ENCODE assay signal across 10 cellular contexts in the genomic region with DNA sequence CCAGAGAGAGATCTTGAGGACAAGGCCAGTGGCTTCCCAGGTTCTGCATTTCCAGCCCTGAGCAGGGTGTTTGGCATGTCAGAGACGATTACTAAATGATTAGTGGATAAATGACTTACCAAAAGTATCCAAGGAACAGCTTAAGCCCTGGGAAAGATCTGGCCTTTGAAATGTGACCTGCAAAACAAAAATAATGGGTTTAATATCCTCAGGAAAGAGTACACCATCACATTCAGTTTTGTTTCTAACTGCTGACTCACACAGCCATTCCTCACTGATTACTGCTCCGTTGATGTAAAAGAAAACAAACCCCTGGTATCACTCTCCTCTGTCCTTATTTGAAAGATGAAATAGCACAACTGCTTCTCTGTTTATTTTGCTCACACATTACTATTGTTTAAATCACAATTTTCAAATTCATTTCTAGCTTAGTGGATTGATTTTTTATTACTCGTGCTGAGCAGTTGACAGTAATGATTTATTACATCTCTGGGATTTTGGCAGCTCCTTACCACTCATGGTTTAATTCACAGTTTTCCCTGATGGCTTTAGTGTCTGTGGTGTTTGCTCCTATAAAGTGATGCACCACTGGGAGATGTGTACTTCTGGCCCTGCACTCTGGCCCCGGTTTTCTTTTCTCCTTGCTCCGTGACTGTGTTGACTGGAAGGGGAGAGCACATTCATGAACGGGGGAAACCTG.
DNase-seq lines count a peak whose midpoint lies in the region; ATAC-seq and TF ChIP-seq lines count a peak whose summit lies in the region.
"Had no signal": no experiment of that assay in that cellular context is flagged by ENCODE, and none has a peak within 500 bp of the region (broad histone marks: within the 10 kb centered on the region; RNA-seq: fewer than 3 reads in every experiment).

No MANE protein-coding gene starts in this region.

- no peak overlapping the region for H3K4ac ChIP-seq in trophoblast cell (ENCODE audit: low read depth, low read length)

- no peak overlapping the region for H2AFZ ChIP-seq in trophoblast cell (ENCODE audit: insufficient read depth, low read length, poor library complexity)

- no peak overlapping the region for H3K14ac ChIP-seq in trophoblast cell (ENCODE audit: low read length)

- no peaks in the 10 kb centered on the region for H3K9me3 ChIP-seq in trophoblast cell (ENCODE audit: insufficient read depth, low read depth, low read length)
- H3K9me3 ChIP-seq: neutrophil had no signal

- H3K23ac ChIP-seq in trophoblast cell (ENCODE audit: low read length): no peak overlapping the region

- H3K9ac ChIP-seq in trophoblast cell (ENCODE audit: low read length): no peak overlapping the region

- H3K27ac Mint-ChIP-seq in activated naive CD8-positive, alpha-beta T cell treated with anti-CD3 and anti-CD28 coated beads, Interleukin-2, amount 50 U/mL, for 24 hours: no peak overlapping the region
- H3K27ac Mint-ChIP-seq: activated naive CD4-positive, alpha-beta T cell treated with anti-CD3 and anti-CD28 coated beads, Interleukin-2, amount 50 U/mL, for 72 hours had no signal

- H4K8ac ChIP-seq in trophoblast cell (ENCODE audit: low read depth, low read length): no peak overlapping the region

- peak overlapping the region; percentile 17 for H3K27ac ChIP-seq in trophoblast cell (ENCODE audit: low read depth, low read length)
- H3K27ac ChIP-seq: neutrophil had no signal

- H2BK12ac ChIP-seq in trophoblast cell (ENCODE audit: low read length): no peak overlapping the region

- H2AK5ac ChIP-seq in trophoblast cell (ENCODE audit: low read length): no peak overlapping the region

- H3K4me3 Mint-ChIP-seq in activated naive CD8-positive, alpha-beta T cell treated with anti-CD3 and anti-CD28 coated beads, Interleukin-2, amount 50 U/mL, for 24 hours: no peak overlapping the region

- no peaks in the 10 kb centered on the region for H3K4me1 ChIP-seq in trophoblast cell (ENCODE audit: control insufficient read depth in 1 of 2, insufficient read depth in 2 of 2, low read length in 2 of 2)

- H2BK120ac ChIP-seq in trophoblast cell (ENCODE audit: insufficient read depth, low read length, poor library complexity): no peak overlapping the region

- no CpG with 5 or more reads among the region's 6 CpGs for WGBS in trophoblast cell (ENCODE audit: extremely low coverage, insufficient coverage, insufficient read length)

- H3K79me2 ChIP-seq in trophoblast cell (ENCODE audit: control insufficient read depth, insufficient read depth, low read length, poor library complexity): no peaks in the 10 kb centered on the region

- no peak overlapping the region for H3K4me3 ChIP-seq in epithelial cell of esophagus (ENCODE audit: low read length)
- H3K4me3 ChIP-seq in trophoblast cell (ENCODE audit: low read depth, low read length): no peak overlapping the region

- no peak for TF ChIP-seq CTCF in epithelial cell of esophagus (IDR thresholded peaks at IDR 0.05; ENCODE audit: insufficient read depth, low read depth, low read length, missing control alignments)

- no peak overlapping the region for H4K91ac ChIP-seq in trophoblast cell (ENCODE audit: low read depth, low read length)

- H3K9me3 Mint-ChIP-seq in activated naive CD8-positive, alpha-beta T cell treated with anti-CD3 and anti-CD28 coated beads, Interleukin-2, amount 50 U/mL, for 24 hours: no peaks in the 10 kb centered on the region

- no peaks in the 10 kb centered on the region for H3K27me3 ChIP-seq in trophoblast cell (ENCODE audit: insufficient read depth, low read length)
- H3K27me3 ChIP-seq: neutrophil had no signal

- DNase-seq in GM04503 (ENCODE audit: low read depth) (peak; percentile 29), NCI-H748 (lab: John Stamatoyannopoulos, UW; ENCODE audit: unreplicated experiment) (peak; percentile 81), epithelial cell of esophagus (ENCODE audit: low read depth) (peak; percentile 73), trophoblast cell (no peak)
- DNase-seq in activated naive CD8-positive, alpha-beta T cell treated with anti-CD3 and anti-CD28 coated beads, Interleukin-2, amount 50 U/mL, for 24 hours: no peak

- H4K12ac ChIP-seq in trophoblast cell (ENCODE audit: low read depth, low read length): no peak overlapping the region

- H3K4me1 Mint-ChIP-seq in activated naive CD8-positive, alpha-beta T cell treated with anti-CD3 and anti-CD28 coated beads, Interleukin-2, amount 50 U/mL, for 24 hours: no peaks in the 10 kb centered on the region

- H3K4me2 ChIP-seq in trophoblast cell (ENCODE audit: low read length): no peak overlapping the region

- H3K27me3 Mint-ChIP-seq in activated naive CD8-positive, alpha-beta T cell treated with anti-CD3 and anti-CD28 coated beads, Interleukin-2, amount 50 U/mL, for 24 hours: peaks cover 2% of the 10 kb centered on the region

- H2BK5ac ChIP-seq in trophoblast cell (ENCODE audit: low read depth, low read length, poor library complexity): no peak overlapping the region

- H3K36me3 ChIP-seq in trophoblast cell (ENCODE audit: control insufficient read depth in 1 of 2, insufficient read depth in 2 of 2, low read length in 2 of 2): no peaks in the 10 kb centered on the region
- H3K36me3 ChIP-seq: neutrophil had no signal

- H3K36me3 Mint-ChIP-seq in activated naive CD8-positive, alpha-beta T cell treated with anti-CD3 and anti-CD28 coated beads, Interleukin-2, amount 50 U/mL, for 24 hours (ENCODE audit: low read depth): no peaks in the 10 kb centered on the region
- H3K36me3 Mint-ChIP-seq: activated naive CD4-positive, alpha-beta T cell treated with anti-CD3 and anti-CD28 coated beads, Interleukin-2, amount 50 U/mL, for 72 hours had no signal

- H3K18ac ChIP-seq in trophoblast cell (ENCODE audit: low read length): no peak overlapping the region

- ATAC-seq in GM21526 (IDR thresholded peaks at IDR 0.05; ENCODE audit: low FRiP score, unreplicated experiment): no peak
- no peak for ATAC-seq in activated naive CD8-positive, alpha-beta T cell treated with anti-CD3 and anti-CD28 coated beads, Interleukin-2, amount 50 U/mL, for 24 hours
- no peak for ATAC-seq in GM18867 (IDR thresholded peaks at IDR 0.05; ENCODE audit: unreplicated experiment)
- ATAC-seq in GM21390 (IDR thresholded peaks at IDR 0.05; ENCODE audit: unreplicated experiment): no peak
- ATAC-seq: activated naive CD4-positive, alpha-beta T cell treated with anti-CD3 and anti-CD28 coated beads, Interleukin-2, amount 50 U/mL, for 72 hours had no signal

- H3K79me1 ChIP-seq in trophoblast cell (ENCODE audit: low read length): no peaks in the 10 kb centered on the region

Comparison
In these comparisons a context has a peak if more than half of its experiments do, and no peak if none do; other contexts are left out.
1. DNase-seq: peak in GM04503 (single experiment), NCI-H748 (single experiment) and epithelial cell of esophagus (single experiment); none in trophoblast cell (0 of 2) and activated naive CD8-positive, alpha-beta T cell treated with anti-CD3 and anti-CD28 coated beads, Interleukin-2, amount 50 U/mL, for 24 hours (single experiment).